Comparison of ENCODE assay signal across 18 cellular contexts in the genomic region with DNA sequence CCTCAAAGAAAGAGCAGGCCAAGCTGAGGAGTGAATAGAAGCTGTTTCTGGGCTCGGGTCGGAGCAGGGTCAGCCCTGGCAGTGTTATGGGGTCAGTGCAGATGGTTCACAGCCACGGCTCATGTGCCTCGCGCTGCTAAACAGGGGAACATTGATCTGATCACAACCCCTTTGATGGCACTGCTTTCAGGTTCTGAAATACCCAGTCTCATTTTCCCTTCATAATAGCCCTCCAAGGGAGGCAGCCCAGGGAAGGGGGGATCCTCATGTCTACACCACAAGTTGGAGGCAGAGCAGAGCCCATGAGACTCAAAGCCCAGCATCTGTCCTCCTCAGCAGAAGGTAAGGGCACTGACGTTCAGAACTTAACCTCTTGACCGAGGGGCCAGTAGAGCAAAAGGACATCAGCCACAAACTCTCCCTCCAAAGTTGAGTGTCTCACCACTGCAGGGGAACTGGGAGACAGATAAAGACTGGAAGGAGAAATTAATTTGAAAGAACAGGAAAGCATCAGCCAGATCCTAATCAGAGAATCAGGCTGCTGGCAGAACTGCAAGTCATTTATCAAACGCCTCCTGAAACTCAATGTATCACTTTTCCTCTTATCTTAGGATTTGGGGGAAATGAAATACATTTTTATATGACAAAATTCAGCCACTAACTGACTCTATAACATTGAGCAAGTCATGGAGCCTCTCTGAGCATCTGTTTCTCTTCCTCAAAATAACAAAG.
DNase-seq lines count a peak whose midpoint lies in the region; ATAC-seq, FAIRE-seq and TF ChIP-seq lines count a peak whose summit lies in the region.
"Had no signal": no experiment of that assay in that cellular context is flagged by ENCODE, and none has a peak within 500 bp of the region (broad histone marks: within the 10 kb centered on the region; RNA-seq: fewer than 3 reads in every experiment).

No MANE protein-coding gene starts in this region.

- H3K79me1 ChIP-seq in H1 (ENCODE audit: low read depth, low read length), result no peaks in the 10 kb centered on the region

- intact Hi-C loops in sigmoid colon (cut with DNase I), result loop anchor here (5.0 to 10.0 kb wide), 2 partner anchors 50 to 127 kb away; a partner anchor contains a TSS

- POLR2A ChIA-PET in SK-N-SH (lab: Yijun Ruan, JAX) (no interaction called here), H1 (lab: Charles Lee; ENCODE audit: partially characterized antibody) (interaction anchor here (0.9 to 1.2 kb wide), 2 partner anchors 13 to 16 kb away, joined by 3 read pairs; no protein-coding TSS in a partner anchor)

- H4K8ac ChIP-seq in H1 (ENCODE audit: extremely low read depth, insufficient read depth, low read length), result no peak overlapping the region

- TF ChIP-seq RAD21 in SK-N-SH (IDR thresholded peaks at IDR 0.05; ENCODE audit: low read length) (no peak), H1 (IDR thresholded peaks at IDR 0.05 in 1 of 2, conservative IDR thresholded peaks at IDR 0.05 in 1 of 2; ENCODE audit: low read depth in 2 of 2, low read length in 2 of 2) (no peak)

- no peak overlapping the region for H3K4ac ChIP-seq in H1 (replicated peaks; ENCODE audit: insufficient read length, low read depth, low read length)

- H2AFZ ChIP-seq in Loucy (ENCODE audit: low read length) (no peak overlapping the region), SK-N-SH (ENCODE audit: low read depth) (no peak overlapping the region), H1 (ENCODE audit: low read length) (no peak overlapping the region)

- H3K36me3 ChIP-seq in Loucy (ENCODE audit: insufficient read depth, low read length) (no peaks in the 10 kb centered on the region), SK-N-SH (replicated peaks in 1 of 2; ENCODE audit: control insufficient read depth in 1 of 2, insufficient read depth in 2 of 2, low read length in 1 of 2) (no peaks in the 10 kb centered on the region), H1 (ENCODE audit: control insufficient read depth in 2 of 4, insufficient read depth in 4 of 4, low read length in 3 of 4) (no peaks in the 10 kb centered on the region), sigmoid colon (no peaks in the 10 kb centered on the region)
- H3K36me3 ChIP-seq: BLaER1 treated with 17β-estradiol and CSF1 and Interleukin-3, amounts not matched to agents 10 nM and 100 nM; MG63 had no signal

- H3K14ac ChIP-seq in H1 (ENCODE audit: insufficient read length), result no peak overlapping the region

- H3F3A ChIP-seq in Loucy (ENCODE audit: low read depth), result no peaks in the 10 kb centered on the region
- H3F3A ChIP-seq in SK-N-SH (replicated peaks; ENCODE audit: insufficient read depth), result peaks cover 18% of the 10 kb centered on the region

- TF ChIP-seq CTCF in Loucy (conservative IDR thresholded peaks at IDR 0.05; ENCODE audit: low read length), result no peak
- TF ChIP-seq CTCF in SK-N-SH (IDR thresholded peaks at IDR 0.05), result no peak
- no peak for TF ChIP-seq CTCF in H1 (IDR thresholded peaks at IDR 0.05; ENCODE audit: control extremely low read depth in 1 of 3, insufficient read depth in 1 of 3, low read depth in 1 of 3, low read length in 3 of 3)
- TF ChIP-seq CTCF in sigmoid colon (IDR thresholded peaks at IDR 0.05), result no peak
- TF ChIP-seq CTCF in GM13977 (IDR thresholded peaks at IDR 0.05; ENCODE audit: extremely low read depth, insufficient read depth, missing control alignments), result no peak

- H3K9me2 ChIP-seq in Loucy (replicated peaks; ENCODE audit: low read depth, low read length) (no peaks in the 10 kb centered on the region), SK-N-SH (no peaks in the 10 kb centered on the region)

- ATAC-seq in GM18520 (IDR thresholded peaks at IDR 0.05; ENCODE audit: unreplicated experiment) (no peak), GM18868 (IDR thresholded peaks at IDR 0.05; ENCODE audit: unreplicated experiment) (no peak)
- ATAC-seq: T-cell had no signal

- H4K5ac ChIP-seq in H1 (ENCODE audit: insufficient read length, low read depth, low read length), result no peak overlapping the region

- H2BK5ac ChIP-seq in H1 (ENCODE audit: low read depth, low read length), result peak overlapping the region; percentile 80

- H3K18ac ChIP-seq in H1 (ENCODE audit: extremely low read depth, low read length), result peak overlapping the region; percentile 63

- 66% methylated on average over 8 of the region's 8 CpGs for WGBS in SK-N-SH (ENCODE audit: low lambda C conversion rate)
- WGBS in H1 (ENCODE audit: extremely low coverage in 1 of 2, insufficient coverage in 1 of 2, insufficient read length in 1 of 2, insufficient replicate concordance in 2 of 2, low coverage in 1 of 2, low lambda C conversion rate in 2 of 2, missing lambda C conversion rate in 1 of 2), 2 experiments, result 82% methylated on average over 8 of the region's 8 CpGs; no CpG with 5 or more reads in 1 of the 2 experiments
- 60 to 77% methylated on average over 8 of the region's 8 CpGs for WGBS in sigmoid colon, 2 donors

- peak; percentile 30 for DNase-seq in SK-N-SH
- DNase-seq in H1 (ENCODE audit: low read depth in 1 of 2, low spot score in 2 of 2), result no peak
- peak; percentile 17 for DNase-seq in sigmoid colon
- no peak for DNase-seq in GM13977 (ENCODE audit: low spot score)
- DNase-seq: DMS79, HFFc6, MG63, NCI-H1105, NCI-H2107, Right ventricle myocardium superior, T-cell had no signal

- no peak overlapping the region for H2BK20ac ChIP-seq in H1 (ENCODE audit: low read length)

- TF ChIP-seq EP300 in SK-N-SH (IDR thresholded peaks at IDR 0.05; ENCODE audit: borderline replicate concordance in 1 of 2, low read depth in 1 of 2, low read length in 1 of 2) (no peak), H1 (IDR thresholded peaks at IDR 0.05; ENCODE audit: borderline replicate concordance in 1 of 2, low read depth in 2 of 2, low read length in 2 of 2) (no peak), sigmoid colon (IDR thresholded peaks at IDR 0.05) (no peak)

- H3K9ac ChIP-seq in Loucy (ENCODE audit: low read depth, low read length, poor library complexity, severe bottlenecking) (no peak overlapping the region), SK-N-SH (no peak overlapping the region), H1 (replicated peaks in 1 of 4; ENCODE audit: extremely low read depth in 1 of 4, low read depth in 3 of 4, low read length in 3 of 4) (no peak overlapping the region; a peak in 1 of 7 replicates)
- H3K9ac ChIP-seq: BLaER1 treated with 17β-estradiol and CSF1 and Interleukin-3, amounts not matched to agents 10 nM and 100 nM had no signal

- H3K27ac ChIP-seq in SK-N-SH (ENCODE audit: low read depth in 2 of 2, low read length in 1 of 2), result no peak overlapping the region
- no peak overlapping the region for H3K27ac ChIP-seq in H1 (ENCODE audit: low read depth, low read length)
- H3K27ac ChIP-seq in sigmoid colon, result no peak overlapping the region
- H3K27ac ChIP-seq: BLaER1 treated with 17β-estradiol and CSF1 and Interleukin-3, amounts not matched to agents 10 nM and 100 nM had no signal

- H3K4me2 ChIP-seq in Loucy (ENCODE audit: low read depth, low read length, poor library complexity, severe bottlenecking), result peak overlapping the region; percentile 14
- no peak overlapping the region for H3K4me2 ChIP-seq in SK-N-SH
- 0 out of 4 replicates have a peak overlapping the region, but pooled peaks of 1 of the 2 experiments have one; percentile 28 for H3K4me2 ChIP-seq in H1 (ENCODE audit: insufficient read depth in 1 of 2, low read depth in 2 of 2, low read length in 2 of 2)
- H3K4me2 ChIP-seq: BLaER1 treated with 17β-estradiol and CSF1 and Interleukin-3, amounts not matched to agents 10 nM and 100 nM had no signal

- H3K9me3 ChIP-seq in Loucy (ENCODE audit: insufficient read depth, low read depth, low read length), result no peaks in the 10 kb centered on the region
- H3K9me3 ChIP-seq in SK-N-SH, result no peaks in the 10 kb centered on the region
- no peaks in the 10 kb centered on the region for H3K9me3 ChIP-seq in H1 (ENCODE audit: insufficient read depth in 2 of 2, low read depth in 1 of 2, low read length in 1 of 2)
- no peaks in the 10 kb centered on the region for H3K9me3 ChIP-seq in sigmoid colon
- H3K9me3 ChIP-seq: BLaER1 treated with 17β-estradiol and CSF1 and Interleukin-3, amounts not matched to agents 10 nM and 100 nM had no signal

- H3K56ac ChIP-seq in H1 (replicated peaks; ENCODE audit: insufficient read length, low read depth, low read length), result no peak overlapping the region

- FAIRE-seq in H1 (lab: Jason Lieb, UNC), result no peak
- FAIRE-seq: D721Med, GM12892, RCC 7860 had no signal

- in situ Hi-C loops in GM13977 (cut with MboI; ENCODE audit: low pct_unique_long_range_greater_than_20kb, low sequenced_read_pairs, unreplicated experiment), result loop anchor here (10.0 kb wide), 1 partner anchor 217 kb away; no protein-coding TSS in a partner anchor

- H2AK5ac ChIP-seq in H1 (ENCODE audit: low read depth, low read length), result peak overlapping the region; percentile 67; the same call in 1 of the 2 replicates

- H3K27me3 ChIP-seq in Loucy (ENCODE audit: insufficient read depth, low read length, poor library complexity, severe bottlenecking) (no peaks in the 10 kb centered on the region), SK-N-SH (ENCODE audit: insufficient read depth) (no peaks in the 10 kb centered on the region), H1 (replicated peaks in 1 of 4; ENCODE audit: control insufficient read depth in 3 of 4, extremely low read depth in 1 of 4, insufficient read depth in 3 of 4, low read length in 3 of 4) (no peaks in the 10 kb centered on the region), sigmoid colon (no peaks in the 10 kb centered on the region)
- H3K27me3 ChIP-seq: BLaER1 treated with 17β-estradiol and CSF1 and Interleukin-3, amounts not matched to agents 10 nM and 100 nM; MG63 had no signal

- CTCF ChIA-PET in SK-N-SH (lab: Yijun Ruan, JAX) (interaction anchor here (1.2 to 2.1 kb wide), 3 partner anchors 15 to 221 kb away, joined by 3 to 5 read pairs (median 5); no protein-coding TSS in a partner anchor), H1 (lab: Charles Lee; ENCODE audit: partially characterized antibody) (interaction anchor here (0.6 to 25.4 kb wide), 7 partner anchors 9 to 212 kb away, joined by 3 to 433 read pairs (median 8); no protein-coding TSS in a partner anchor)

- H2BK120ac ChIP-seq in H1 (replicated peaks; ENCODE audit: low read depth, low read length), result no peak overlapping the region

- no peak for TF ChIP-seq POLR2A in H1 (IDR thresholded peaks at IDR 0.05; ENCODE audit: control extremely low read depth in 1 of 2, low read depth in 2 of 2, low read length in 2 of 2)
- no peak for TF ChIP-seq POLR2A in sigmoid colon (IDR thresholded peaks at IDR 0.05)

- H2BK15ac ChIP-seq in H1 (ENCODE audit: low read length), result no peak overlapping the region

- H3K4me1 ChIP-seq in Loucy (ENCODE audit: insufficient read depth, low read length, poor library complexity, severe bottlenecking) (peaks cover 32% of the 10 kb centered on the region), SK-N-SH (ENCODE audit: control insufficient read depth in 1 of 2, insufficient read depth in 2 of 2, low read depth in 1 of 2, low read length in 1 of 2) (peaks cover 7% of the 10 kb centered on the region in 2 experiments; a peak in 2 of 4 replicates), H1 (replicated peaks in 1 of 4; ENCODE audit: control insufficient read depth in 3 of 4, insufficient read depth in 4 of 4, low read length in 3 of 4) (peaks cover 3 to 18% (median 13%) of the 10 kb centered on the region in 4 experiments; a peak in 6 of 7 replicates), sigmoid colon (peaks cover 0 to 19% (median 18%) of the 10 kb centered on the region in 4 donors)

- H2BK12ac ChIP-seq in H1 (ENCODE audit: low read depth, low read length), result peak overlapping the region; percentile 60

- H4K20me1 ChIP-seq in Loucy (ENCODE audit: insufficient read depth, low read length, poor library complexity, severe bottlenecking), result no peaks in the 10 kb centered on the region
- H4K20me1 ChIP-seq in SK-N-SH (ENCODE audit: insufficient read depth), result no peaks in the 10 kb centered on the region
- no peaks in the 10 kb centered on the region for H4K20me1 ChIP-seq in H1 (replicated peaks in 1 of 2; ENCODE audit: control insufficient read depth in 1 of 2, insufficient read depth in 2 of 2, low read length in 2 of 2)
- H4K20me1 ChIP-seq: BLaER1 treated with 17β-estradiol and CSF1 and Interleukin-3, amounts not matched to agents 10 nM and 100 nM had no signal

- no peak overlapping the region for H4K91ac ChIP-seq in H1 (replicated peaks; ENCODE audit: insufficient read length, low read length)

- no peak overlapping the region for H3K23ac ChIP-seq in H1 (ENCODE audit: insufficient read length)

- no peak overlapping the region for H3K4me3 ChIP-seq in Loucy (ENCODE audit: low read length, poor library complexity, severe bottlenecking)
- no peak overlapping the region for H3K4me3 ChIP-seq in SK-N-SH (ENCODE audit: low read depth in 2 of 2, low read length in 1 of 2)
- no peak overlapping the region for H3K4me3 ChIP-seq in H1 (ENCODE audit: extremely low read depth in 1 of 4, insufficient read depth in 2 of 4, low read depth in 3 of 4, low read length in 4 of 4)
- H3K4me3 ChIP-seq in sigmoid colon, result no peak overlapping the region
- H3K4me3 ChIP-seq: BLaER1 treated with 17β-estradiol and CSF1 and Interleukin-3, amounts not matched to agents 10 nM and 100 nM; MG63 had no signal

- H3K79me2 ChIP-seq in Loucy (ENCODE audit: insufficient read depth, low read length) (no peaks in the 10 kb centered on the region), SK-N-SH (ENCODE audit: insufficient read depth) (no peaks in the 10 kb centered on the region), H1 (ENCODE audit: control insufficient read depth in 1 of 2, insufficient read depth in 2 of 2, low read length in 2 of 2) (no peaks in the 10 kb centered on the region)

- no peaks in the 10 kb centered on the region; the same call in 1 of the 2 replicates for H3K23me2 ChIP-seq in H1 (ENCODE audit: low read depth, low read length)

Comparison
In these comparisons a context has a peak if more than half of its experiments do, and no peak if none do; other contexts are left out.
1. DNase-seq: peak in SK-N-SH (single experiment) and sigmoid colon (single experiment); none in H1 (0 of 2) and GM13977 (single experiment).